In the genomic region with DNA sequence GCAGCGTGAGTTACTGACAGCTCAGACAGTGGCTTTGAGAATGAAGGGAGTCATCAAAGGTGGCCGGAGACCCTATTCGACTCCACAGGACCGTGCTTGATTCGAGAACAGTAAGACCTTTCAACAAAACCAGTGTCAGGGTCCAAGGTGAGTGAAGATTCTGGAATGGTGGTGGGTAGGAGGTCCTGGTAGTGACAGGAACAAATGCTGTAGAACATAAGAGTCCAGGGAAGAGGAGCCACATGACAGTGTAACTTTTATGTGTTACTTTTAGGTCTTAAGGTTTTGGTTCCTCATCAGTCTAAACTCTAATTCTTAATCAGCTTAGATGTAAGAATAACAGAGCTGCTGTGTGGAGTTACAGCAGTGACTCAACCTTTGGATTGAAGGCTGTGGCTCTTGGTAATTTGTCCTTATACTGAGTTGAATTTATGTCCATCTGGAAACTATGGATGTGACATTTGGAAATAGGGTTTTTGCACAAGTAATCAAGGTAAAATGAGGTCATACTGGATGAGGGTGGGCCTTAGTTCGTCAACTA, we compare ENCODE assay signal across 9 cellular contexts. TPM values are rescaled to one million over a fixed set of nuclear protein-coding genes. Genes with fewer than 3 reads are reported as not detected.
DNase-seq lines count a peak whose midpoint lies in the region; ATAC-seq and TF ChIP-seq lines count a peak whose summit lies in the region.
"Had no signal": no experiment of that assay in that cellular context is flagged by ENCODE, and none has a peak within 500 bp of the region (broad histone marks: within the 10 kb centered on the region; RNA-seq: fewer than 3 reads in every experiment).

No MANE protein-coding gene starts in this region.

- POLR2A ChIA-PET in activated CD8-positive, alpha-beta T cell treated with anti-CD3 and anti-CD28 coated beads, Interleukin-2, amount 10 ng/mL, durations not matched to agents 7 days and 5 days (lab: Charles Lee): interaction anchor here (1.3 to 2.7 kb wide), 3 partner anchors 10 to 27 kb away, joined by 3 to 29 read pairs (median 25); no protein-coding TSS in a partner anchor

- no peak for ATAC-seq in activated CD8-positive, alpha-beta T cell treated with anti-CD3 and anti-CD28 coated beads, Interleukin-2, amount 10 ng/mL, durations not matched to agents 7 days and 5 days
- ATAC-seq in HG02610 (IDR thresholded peaks at IDR 0.05; ENCODE audit: unreplicated experiment) (no peak), GM21423 (IDR thresholded peaks at IDR 0.05; ENCODE audit: unreplicated experiment) (no peak), HG03457 (IDR thresholded peaks at IDR 0.05; ENCODE audit: unreplicated experiment) (no peak)

- H3K27ac Mint-ChIP-seq in activated CD8-positive, alpha-beta T cell treated with anti-CD3 and anti-CD28 coated beads, Interleukin-2, amount 10 ng/mL, durations not matched to agents 7 days and 5 days: peak overlapping the region; percentile 32
- peak overlapping the region; percentile 57 for H3K27ac Mint-ChIP-seq in mesothelial cell of epicardium

- H3K79me2 ChIP-seq in ACC112 (ENCODE audit: control insufficient read depth, insufficient read depth, low read length, unreplicated experiment): peaks cover 50% of the 10 kb centered on the region

- H3K36me3 Mint-ChIP-seq in activated CD8-positive, alpha-beta T cell treated with anti-CD3 and anti-CD28 coated beads, Interleukin-2, amount 10 ng/mL, durations not matched to agents 7 days and 5 days (ENCODE audit: low read depth): peaks cover 34% of the 10 kb centered on the region
- peaks cover 1% of the 10 kb centered on the region for H3K36me3 Mint-ChIP-seq in mesothelial cell of epicardium

- H3K4me3 ChIP-seq in ACC112 (ENCODE audit: low read depth, low read length) (peak overlapping the region; percentile 98; the same call in 1 of the 2 replicates), GM12865 (ENCODE audit: low read depth, low read length) (peak overlapping the region; percentile 93)

- peaks cover 2% of the 10 kb centered on the region for H3K4me1 ChIP-seq in ACC112 (ENCODE audit: control insufficient read depth, insufficient read depth, low read length, unreplicated experiment)

- H3K27me3 ChIP-seq in ACC112 (ENCODE audit: insufficient read depth, low read length): no peaks in the 10 kb centered on the region

- H3K27ac ChIP-seq in ACC112 (ENCODE audit: low read depth, low read length): no peak overlapping the region

- H3K4me3 Mint-ChIP-seq in activated CD8-positive, alpha-beta T cell treated with anti-CD3 and anti-CD28 coated beads, Interleukin-2, amount 10 ng/mL, durations not matched to agents 7 days and 5 days: peak overlapping the region; percentile 100
- H3K4me3 Mint-ChIP-seq in mesothelial cell of epicardium: peak overlapping the region; percentile 99

- no peak for TF ChIP-seq CTCF in GM12865 (IDR thresholded peaks at IDR 0.05; ENCODE audit: insufficient read depth, low read depth, low read length, missing control alignments)
- no peak for TF ChIP-seq CTCF in mesothelial cell of epicardium (IDR thresholded peaks at IDR 0.05; ENCODE audit: unreplicated experiment)

- H3K4me1 Mint-ChIP-seq in activated CD8-positive, alpha-beta T cell treated with anti-CD3 and anti-CD28 coated beads, Interleukin-2, amount 10 ng/mL, durations not matched to agents 7 days and 5 days (ENCODE audit: low read depth): peaks cover 52% of the 10 kb centered on the region
- H3K4me1 Mint-ChIP-seq in mesothelial cell of epicardium: peaks cover 26% of the 10 kb centered on the region

- CTCF ChIA-PET in activated CD8-positive, alpha-beta T cell treated with anti-CD3 and anti-CD28 coated beads, Interleukin-2, amount 10 ng/mL, durations not matched to agents 7 days and 5 days (lab: Charles Lee): interaction anchor here (0.9 to 4.6 kb wide), 4 partner anchors 10 to 200 kb away, joined by 3 to 38 read pairs (median 12); no protein-coding TSS in a partner anchor

- H2AFZ ChIP-seq in ACC112 (ENCODE audit: low read length, unreplicated experiment): no peak overlapping the region

- no peaks in the 10 kb centered on the region for H3K27me3 Mint-ChIP-seq in activated CD8-positive, alpha-beta T cell treated with anti-CD3 and anti-CD28 coated beads, Interleukin-2, amount 10 ng/mL, durations not matched to agents 7 days and 5 days (ENCODE audit: low read depth)
- no peaks in the 10 kb centered on the region for H3K27me3 Mint-ChIP-seq in mesothelial cell of epicardium (ENCODE audit: low read depth)

- no peaks in the 10 kb centered on the region for H3K36me3 ChIP-seq in ACC112 (ENCODE audit: insufficient read depth, low read length)

- no peaks in the 10 kb centered on the region for H3K9me3 Mint-ChIP-seq in activated CD8-positive, alpha-beta T cell treated with anti-CD3 and anti-CD28 coated beads, Interleukin-2, amount 10 ng/mL, durations not matched to agents 7 days and 5 days (ENCODE audit: insufficient read depth)
- no peaks in the 10 kb centered on the region for H3K9me3 Mint-ChIP-seq in mesothelial cell of epicardium

- DNase-seq in GM12865 (ENCODE audit: low read depth): peak; percentile 27
- DNase-seq in activated CD8-positive, alpha-beta T cell treated with anti-CD3 and anti-CD28 coated beads, Interleukin-2, amount 10 ng/mL, durations not matched to agents 7 days and 5 days: no peak
- no peak for DNase-seq in mesothelial cell of epicardium (ENCODE audit: low spot score in 2 of 2, unreplicated experiment in 2 of 2)
- DNase-seq in NCI-H524 (lab: John Stamatoyannopoulos, UW): no peak
- DNase-seq: anterior cingulate cortex had no signal

RNA-seq across cellular contexts. Expression of gene TBC1D22A, which starts 1.8 kb away (rescaled TPM):
- 10 to 100 TPM; 34.1 to 38.7 TPM for total RNA-seq in activated CD8-positive, alpha-beta T cell treated with anti-CD3 and anti-CD28 coated beads, Interleukin-2, amount 10 ng/mL, durations not matched to agents 7 days and 5 days
- total RNA-seq in mesothelial cell of epicardium: 26.2 to 26.7 TPM (median 26.6 TPM) in 3 replicates

RNA-seq across cellular contexts. Expression of gene CERK, which starts 26.2 kb away (rescaled TPM):
- total RNA-seq in activated CD8-positive, alpha-beta T cell treated with anti-CD3 and anti-CD28 coated beads, Interleukin-2, amount 10 ng/mL, durations not matched to agents 7 days and 5 days: 10 to 100 TPM; 61.1 to 65.6 TPM
- 50.7 to 51.9 TPM (median 51.3 TPM) in 3 replicates for total RNA-seq in mesothelial cell of epicardium
